8 cellular contexts compared by ENCODE assay signal in genomic region chr10:30751678-30752331, GRCh38.
DNase-seq lines count a peak whose midpoint lies in the region; ATAC-seq and TF ChIP-seq lines count a peak whose summit lies in the region.

No MANE protein-coding gene starts in this region.

- ATAC-seq in GM21515 (IDR thresholded peaks at IDR 0.05; ENCODE audit: unreplicated experiment) (peak; percentile 65), HG03565 (IDR thresholded peaks at IDR 0.05; ENCODE audit: unreplicated experiment) (no peak)

- peaks cover 0 to 5% of the 10 kb centered on the region in 2 donors for H3K27me3 Mint-ChIP-seq in CD8-positive, alpha-beta memory T cell

- no peak overlapping the region for H3K4me2 ChIP-seq in osteoblast (ENCODE audit: insufficient read depth, low read length)

- TF ChIP-seq CTCF in osteoblast (IDR thresholded peaks at IDR 0.05; ENCODE audit: extremely low read depth, low read depth, low read length), result peak; percentile 95

- H3K79me2 ChIP-seq in osteoblast (ENCODE audit: insufficient read depth, low read length), result no peaks in the 10 kb centered on the region

- H3K9me3 Mint-ChIP-seq in CD8-positive, alpha-beta memory T cell, result no peaks in the 10 kb centered on the region

- H3K27me3 ChIP-seq in CD8-positive, alpha-beta memory T cell (ENCODE audit: insufficient read depth, low read length, poor library complexity, severe bottlenecking), result no peaks in the 10 kb centered on the region
- H3K27me3 ChIP-seq in osteoblast (ENCODE audit: insufficient read depth, low read length), result no peaks in the 10 kb centered on the region

- CTCF ChIA-PET in CD8-positive, alpha-beta memory T cell (lab: Charles Lee), result interaction anchor here (0.6 to 6.9 kb wide), 40 partner anchors 8 to 1110 kb away, joined by 3 to 42 read pairs (median 4); partner anchors contain the start of gene ZNF438

- no peaks in the 10 kb centered on the region for H3K36me3 Mint-ChIP-seq in CD8-positive, alpha-beta memory T cell

- peaks cover 14% of the 10 kb centered on the region for H3K4me1 ChIP-seq in CD8-positive, alpha-beta memory T cell (ENCODE audit: insufficient read depth, low read length)
- H3K4me1 ChIP-seq in osteoblast (ENCODE audit: insufficient read depth, low read length), result no peaks in the 10 kb centered on the region

- no peaks in the 10 kb centered on the region for H3K36me3 ChIP-seq in CD8-positive, alpha-beta memory T cell (ENCODE audit: insufficient read depth, low read length)
- no peaks in the 10 kb centered on the region for H3K36me3 ChIP-seq in osteoblast (ENCODE audit: insufficient read depth, low read length)

- no peak overlapping the region for H3K27ac ChIP-seq in CD8-positive, alpha-beta memory T cell (ENCODE audit: low read depth, low read length)
- H3K27ac ChIP-seq in osteoblast (ENCODE audit: low read depth, low read length), result no peak overlapping the region

- no peak overlapping the region for H3K4me3 ChIP-seq in CD8-positive, alpha-beta memory T cell (ENCODE audit: low read length)
- H3K4me3 ChIP-seq in osteoblast (ENCODE audit: insufficient read depth, low read length), result no peak overlapping the region

- H3K9me3 ChIP-seq in CD8-positive, alpha-beta memory T cell (ENCODE audit: low read length), result no peaks in the 10 kb centered on the region
- H3K9me3 ChIP-seq in osteoblast (ENCODE audit: low read depth, low read length), result no peaks in the 10 kb centered on the region

- peak overlapping the region in 6 of 7 donors; percentile 26 to 59 (median 47) for H3K4me3 Mint-ChIP-seq in CD8-positive, alpha-beta memory T cell

- no peaks in the 10 kb centered on the region for H4K20me1 ChIP-seq in osteoblast (ENCODE audit: insufficient read depth, low read length)

- POLR2A ChIA-PET in CD8-positive, alpha-beta memory T cell (lab: Charles Lee), result no interaction called here

- DNase-seq in CD8-positive, alpha-beta memory T cell, result peak; percentile 47 to 82 (median 63)
- DNase-seq in NCI-H510A treated with DMSO at 0.1 percent for 48 hours (lab: John Stamatoyannopoulos, UW) (peak; percentile 21), germinal center (ENCODE audit: low spot score) (peak; percentile 60), osteoblast (ENCODE audit: insufficient read length, low spot score, missing footprints) (peak; percentile 91), DMS153 treated with DMSO at 0.1 percent for 48 hours (lab: John Stamatoyannopoulos, UW; ENCODE audit: unreplicated experiment) (no peak)
- peak; percentile 80 for DNase-seq in activated naive CD4-positive, alpha-beta T cell treated with Interleukin-2 at 50 U/mL for 16 hours

- peaks cover 48 to 53% (median 48%) of the 10 kb centered on the region in 3 donors for H3K4me1 Mint-ChIP-seq in CD8-positive, alpha-beta memory T cell

- H2AFZ ChIP-seq in osteoblast (ENCODE audit: low read length), result peak overlapping the region; percentile 47

- peak overlapping the region in 6 of 8 donors; percentile 49 to 89 (median 77) for H3K27ac Mint-ChIP-seq in CD8-positive, alpha-beta memory T cell
